In the genomic region with DNA sequence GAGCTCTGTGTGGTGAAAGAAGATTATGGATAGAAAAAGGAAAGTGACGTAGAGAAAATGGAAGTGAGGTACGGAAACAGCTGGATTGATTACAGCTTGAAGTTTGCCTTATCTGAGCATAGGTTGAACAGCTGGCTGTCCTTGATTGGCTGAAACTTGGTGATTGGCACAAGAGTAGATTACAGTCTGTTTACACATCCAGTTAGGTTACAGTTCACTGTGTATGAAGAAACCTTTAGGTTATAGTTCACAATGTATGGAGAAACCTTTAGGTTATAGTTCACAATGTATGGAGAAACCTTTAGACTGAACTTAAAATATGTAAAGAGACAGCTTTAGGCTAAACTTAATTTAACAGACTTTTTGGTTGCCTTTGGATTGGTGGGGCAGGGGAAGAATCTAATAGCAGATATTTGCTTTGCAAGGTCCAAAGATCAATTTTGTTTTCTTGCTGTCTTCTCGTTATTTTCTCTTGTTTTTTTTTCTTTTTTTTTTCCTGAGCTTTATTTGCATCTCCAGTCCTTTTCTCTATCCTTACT, we compare ENCODE assay signal across 15 cellular contexts. TPM values are rescaled to one million over a fixed set of nuclear protein-coding genes. Genes with fewer than 3 reads are reported as not detected.
DNase-seq lines count a peak whose midpoint lies in the region; ATAC-seq and TF ChIP-seq lines count a peak whose summit lies in the region.
"Had no signal": no experiment of that assay in that cellular context is flagged by ENCODE, and none has a peak within 500 bp of the region (broad histone marks: within the 10 kb centered on the region; RNA-seq: fewer than 3 reads in every experiment).

No MANE protein-coding gene starts in this region.

- ATAC-seq in left lobe of liver (peak; percentile 78), HG03457 (IDR thresholded peaks at IDR 0.05; ENCODE audit: unreplicated experiment) (no peak)

- no peaks in the 10 kb centered on the region for H3K4me1 Mint-ChIP-seq in endothelial cell (ENCODE audit: unreplicated experiment)

- no peaks in the 10 kb centered on the region for H3K9me3 Mint-ChIP-seq in endothelial cell (ENCODE audit: unreplicated experiment)
- H3K9me3 Mint-ChIP-seq: naive B cell had no signal

- TF ChIP-seq CTCF in VCaP (conservative IDR thresholded peaks at IDR 0.05) (no peak), endothelial cell (IDR thresholded peaks at IDR 0.05; ENCODE audit: unreplicated experiment) (no peak)

- H3K27ac ChIP-seq in VCaP: peak overlapping the region; percentile 77
- H3K27ac ChIP-seq: coronary artery, esophagus squamous epithelium, left lung, thyroid gland had no signal

- DNase-seq in DMS53 (lab: John Stamatoyannopoulos, UW): peak; percentile 47
- DNase-seq in HEK293T (ENCODE audit: extremely low spot score): no peak
- DNase-seq in left lobe of liver (ENCODE audit: low spot score): no peak
- DNase-seq in G401 (ENCODE audit: low spot score): no peak
- no peak for DNase-seq in dermis blood vessel endothelial cell
- DNase-seq in endothelial cell (ENCODE audit: low spot score): no peak
- DNase-seq: esophagus squamous epithelium, left lung, MG63, naive B cell, NCI-H2107, thyroid gland had no signal

- no peaks in the 10 kb centered on the region for H3K36me3 Mint-ChIP-seq in endothelial cell (ENCODE audit: low read depth, unreplicated experiment)
- H3K36me3 Mint-ChIP-seq: naive B cell had no signal

- CTCF ChIA-PET in HEK293T (lab: Yijun Ruan, JAX): interaction anchor here (0.6 kb wide), 1 partner anchor 66 kb away, joined by 3 read pairs; no protein-coding TSS in a partner anchor

- H3K27me3 Mint-ChIP-seq in endothelial cell (ENCODE audit: unreplicated experiment): no peaks in the 10 kb centered on the region
- H3K27me3 Mint-ChIP-seq: naive B cell had no signal

- no peak overlapping the region for H3K27ac Mint-ChIP-seq in endothelial cell (ENCODE audit: unreplicated experiment)

- no peak overlapping the region for H3K4me3 Mint-ChIP-seq in endothelial cell (ENCODE audit: unreplicated experiment)
- H3K4me3 Mint-ChIP-seq: naive B cell had no signal

- POLR2A ChIA-PET in HEK293T (lab: Yijun Ruan, JAX): no interaction called here

- in situ Hi-C loops in G401 (cut with HindIII; ENCODE audit: low sequenced_read_pairs): no loop called here

TF ChIP-seq in HEK293T, 16 proteins besides CTCF, POLR2A, EP300 and RAD21:
- TF ChIP-seq, protein P1, sequence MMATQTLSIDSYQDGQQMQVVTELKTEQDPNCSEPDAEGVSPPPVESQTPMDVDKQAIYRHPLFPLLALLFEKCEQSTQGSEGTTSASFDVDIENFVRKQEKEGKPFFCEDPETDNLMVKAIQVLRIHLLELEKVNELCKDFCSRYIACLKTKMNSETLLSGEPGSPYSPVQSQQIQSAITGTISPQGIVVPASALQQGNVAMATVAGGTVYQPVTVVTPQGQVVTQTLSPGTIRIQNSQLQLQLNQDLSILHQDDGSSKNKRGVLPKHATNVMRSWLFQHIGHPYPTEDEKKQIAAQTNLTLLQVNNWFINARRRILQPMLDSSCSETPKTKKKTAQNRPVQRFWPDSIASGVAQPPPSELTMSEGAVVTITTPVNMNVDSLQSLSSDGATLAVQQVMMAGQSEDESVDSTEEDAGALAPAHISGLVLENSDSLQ (IDR thresholded peaks at IDR 0.05): peak; percentile 59
- TF ChIP-seq BHLHE40 (IDR thresholded peaks at IDR 0.05; ENCODE audit: borderline replicate concordance): no peak
TF ChIP-seq in HEK293T: peak in this region for 1.

RNA-seq across cellular contexts. Expression of a gene that starts 15.6 kb away (rescaled TPM):
- total RNA-seq in left lobe of liver: not detected
- not detected in 2 replicates for total RNA-seq in G401 (2014; rRNA removed; shearing (Covaris generic))
- total RNA-seq in dermis blood vessel endothelial cell: not detected in 2 replicates
- not detected for total RNA-seq in endothelial cell (ENCODE audit: unreplicated experiment)
- total RNA-seq: left lung had no signal

RNA-seq across cellular contexts. Expression of a gene that starts 23.1 kb away (rescaled TPM):
- total RNA-seq in left lobe of liver: not detected
- not detected in 2 replicates for total RNA-seq in G401 (2014; rRNA removed; shearing (Covaris generic))
- total RNA-seq in dermis blood vessel endothelial cell: 2.0 and 2.7 TPM in 2 replicates
- total RNA-seq in endothelial cell (ENCODE audit: unreplicated experiment): not detected

RNA-seq across cellular contexts. Expression of a gene that starts 35.7 kb away (rescaled TPM):
- total RNA-seq in left lobe of liver (0.15 TPM), dermis blood vessel endothelial cell (0.14 and 1.4 TPM in 2 replicates), endothelial cell (ENCODE audit: unreplicated experiment) (not detected)
- not detected in 2 replicates for total RNA-seq in G401 (2014; rRNA removed; shearing (Covaris generic))

RNA-seq across cellular contexts. Expression of a gene that starts 51.6 kb away (rescaled TPM):
- total RNA-seq in left lobe of liver (0.10 TPM), dermis blood vessel endothelial cell (not detected in 2 replicates), endothelial cell (ENCODE audit: unreplicated experiment) (not detected)
- total RNA-seq in G401 (2014; rRNA removed; shearing (Covaris generic)): not detected in 2 replicates
